ENCODE assay signal across 25 cellular contexts in the genomic region with DNA sequence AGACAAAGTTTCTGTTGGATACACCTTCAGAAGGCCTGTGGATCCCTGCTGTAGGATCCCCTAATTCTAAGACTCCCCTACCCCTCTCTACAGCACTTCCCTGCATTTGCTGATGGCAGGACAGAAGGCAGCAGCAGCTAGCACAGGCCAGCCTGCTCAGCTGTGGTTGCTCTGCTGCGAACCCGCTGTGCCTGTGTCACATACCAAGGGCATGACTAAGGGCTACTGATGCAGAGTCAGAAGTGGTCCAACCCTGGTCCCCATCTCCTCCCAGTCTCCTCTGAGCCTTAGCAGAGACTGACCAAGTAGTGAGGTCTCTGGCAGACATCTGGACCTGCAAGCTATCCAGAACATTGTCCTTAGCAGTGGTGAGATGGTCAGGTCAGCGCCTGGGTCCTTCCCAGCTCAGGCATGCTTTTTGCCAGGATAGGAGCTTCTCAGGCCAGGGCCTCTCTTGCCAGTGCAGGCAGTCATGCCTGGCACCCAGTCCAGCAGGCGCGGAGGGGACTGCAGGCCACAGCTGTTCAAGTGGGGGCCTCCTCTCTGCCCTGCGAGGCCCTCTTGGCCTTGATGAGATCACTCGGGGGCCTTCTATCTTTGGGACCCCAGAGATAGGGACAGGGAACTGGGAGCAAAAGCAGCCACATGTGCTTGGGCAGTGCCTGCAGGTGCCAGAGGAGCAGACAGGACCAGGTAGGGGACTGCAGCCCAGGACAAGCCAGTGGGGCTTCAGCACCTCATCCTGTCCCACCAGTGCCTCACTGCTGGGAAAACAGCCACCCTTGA.
DNase-seq lines count a peak whose midpoint lies in the region; ATAC-seq, FAIRE-seq and TF ChIP-seq lines count a peak whose summit lies in the region.
"Had no signal": no experiment of that assay in that cellular context is flagged by ENCODE, and none has a peak within 500 bp of the region (broad histone marks: within the 10 kb centered on the region; RNA-seq: fewer than 3 reads in every experiment).

No MANE protein-coding gene starts in this region.

- POLR2A ChIA-PET in HCT116 (lab: Charles Lee) = no interaction called here
- POLR2A ChIA-PET in HepG2 (lab: Yijun Ruan, JAX) = no interaction called here

- CTCF ChIA-PET in HCT116 (lab: Charles Lee) (no interaction called here), HepG2 (lab: Yijun Ruan, JAX; ENCODE audit: low intra/inter-chr PET ratio, low total read pairs) (no interaction called here)

- no peaks in the 10 kb centered on the region for H3K27me3 ChIP-seq in HCT116 (ENCODE audit: insufficient read depth, low read length)
- H3K27me3 ChIP-seq in RWPE2 (ENCODE audit: insufficient read depth, poor library complexity, severe bottlenecking) = no peaks in the 10 kb centered on the region
- no peaks in the 10 kb centered on the region; a peak in 1 of 5 replicates for H3K27me3 ChIP-seq in HepG2 (ENCODE audit: control insufficient read depth in 1 of 2, insufficient read depth in 2 of 2, low read length in 2 of 2)
- H3K27me3 ChIP-seq: gastroesophageal sphincter, pancreas, right lobe of liver had no signal

- H3K4me2 ChIP-seq in HCT116 (ENCODE audit: low read length) (no peak overlapping the region), HepG2 (ENCODE audit: low read depth, low read length) (no peak overlapping the region)

- TF ChIP-seq POLR2A in HCT116 (IDR thresholded peaks at IDR 0.05; ENCODE audit: borderline replicate concordance, extremely low read depth, insufficient read depth, insufficient read length) (no peak), HepG2 (IDR thresholded peaks at IDR 0.05; ENCODE audit: insufficient read depth in 1 of 2, low read depth in 2 of 2, low read length in 2 of 2) (no peak)

- ATAC-seq in HCT116 (peak; percentile 46; the same call in 1 of the 2 replicates), RWPE2 (ENCODE audit: low read depth) (peak; percentile 68; the same call in 1 of the 3 replicates), HepG2 (peak; percentile 51), GM18858 (IDR thresholded peaks at IDR 0.05; ENCODE audit: unreplicated experiment) (no peak)
- ATAC-seq: activated T-cell treated with anti-CD3 and anti-CD28 coated beads, Interleukin-2, amount 50 U/mL, for 72 hours; gastroesophageal sphincter; naive thymus-derived CD8-positive, alpha-beta T cell had no signal

- RAD21 ChIA-PET in HCT116 (lab: Charles Lee; ENCODE audit: low non-redundant PET in 1 of 2, low total read pairs in 2 of 2, uncharacterized antibody in 2 of 2, unreplicated experiment in 2 of 2) = no interaction called here

- TF ChIP-seq CTCF in HCT116 (IDR thresholded peaks at IDR 0.05 in 2 of 3, conservative IDR thresholded peaks at IDR 0.05 in 1 of 3; ENCODE audit: borderline replicate concordance in 1 of 3, insufficient read depth in 1 of 3, low read depth in 2 of 3, low read length in 2 of 3) = no peak
- no peak for TF ChIP-seq CTCF in RWPE2 (IDR thresholded peaks at IDR 0.05; ENCODE audit: poor library complexity, severe bottlenecking)
- no peak for TF ChIP-seq CTCF in HepG2 (CRISPR knock-in tag; IDR thresholded peaks at IDR 0.05)
- TF ChIP-seq CTCF in nephron progenitor cell (IDR thresholded peaks at IDR 0.05) = no peak

- H4K20me1 ChIP-seq in HCT116 (ENCODE audit: insufficient read depth) = no peaks in the 10 kb centered on the region
- H4K20me1 ChIP-seq in HepG2 (ENCODE audit: insufficient read depth, low read length) = no peaks in the 10 kb centered on the region

- H3K27me3 Mint-ChIP-seq in nephron progenitor cell (ENCODE audit: low read depth, poor library complexity) = no peaks in the 10 kb centered on the region
- H3K27me3 Mint-ChIP-seq: activated naive CD4-positive, alpha-beta T cell treated with anti-CD3 and anti-CD28 coated beads, Interleukin-2, amount 10 ng/mL, durations not matched to agents 7 days and 5 days; naive thymus-derived CD8-positive, alpha-beta T cell had no signal

- 44% methylated on average over 4 of the region's 7 CpGs for WGBS in HepG2 (ENCODE audit: low lambda C conversion rate)

- no peaks in the 10 kb centered on the region for H3K9me2 ChIP-seq in HCT116 (ENCODE audit: insufficient read depth)

- no peak overlapping the region for H3K27ac Mint-ChIP-seq in nephron progenitor cell
- H3K27ac Mint-ChIP-seq: activated naive CD4-positive, alpha-beta T cell treated with anti-CD3 and anti-CD28 coated beads, Interleukin-2, amount 10 ng/mL, durations not matched to agents 7 days and 5 days; activated T-cell treated with anti-CD3 and anti-CD28 coated beads, Interleukin-2, amount 50 U/mL, for 72 hours; H9; naive thymus-derived CD8-positive, alpha-beta T cell had no signal

- H3K36me3 Mint-ChIP-seq in nephron progenitor cell (ENCODE audit: low read depth) = no peaks in the 10 kb centered on the region
- H3K36me3 Mint-ChIP-seq: activated naive CD4-positive, alpha-beta T cell treated with anti-CD3 and anti-CD28 coated beads, Interleukin-2, amount 10 ng/mL, durations not matched to agents 7 days and 5 days; naive thymus-derived CD8-positive, alpha-beta T cell had no signal

- no TSS peak for BruUV-seq in HCT116 (replicated peaks; lab: Mats Ljungman, UMichigan)
- BruUV-seq in HepG2 (replicated peaks; lab: Mats Ljungman, UMichigan) = no TSS peak

- H3K79me2 ChIP-seq in HCT116 (ENCODE audit: insufficient read depth, low read length) = no peaks in the 10 kb centered on the region
- H3K79me2 ChIP-seq in HepG2 (ENCODE audit: insufficient read depth, low read length) = no peaks in the 10 kb centered on the region

- peaks cover 92% of the 10 kb centered on the region for H3K9me3 Mint-ChIP-seq in nephron progenitor cell

- H3K4me3 ChIP-seq in HCT116 (replicated peaks in 1 of 2; ENCODE audit: low read depth in 1 of 2, low read length in 2 of 2) (no peak overlapping the region), RWPE2 (ENCODE audit: severe bottlenecking) (no peak overlapping the region), HepG2 (replicated peaks in 1 of 3; ENCODE audit: insufficient read depth in 1 of 3, low read depth in 2 of 3, low read length in 3 of 3) (no peak overlapping the region)
- H3K4me3 ChIP-seq: gastroesophageal sphincter, pancreas, right lobe of liver had no signal

- no peaks in the 10 kb centered on the region for H3K4me1 ChIP-seq in HCT116 (ENCODE audit: control insufficient read depth in 1 of 2, insufficient read depth in 2 of 2, low read length in 2 of 2)
- no peaks in the 10 kb centered on the region for H3K4me1 ChIP-seq in RWPE2 (ENCODE audit: insufficient read depth, poor library complexity, severe bottlenecking)
- H3K4me1 ChIP-seq in HepG2 (ENCODE audit: insufficient read depth, low read length) = no peaks in the 10 kb centered on the region
- H3K4me1 ChIP-seq: right lobe of liver had no signal

- no peak overlapping the region for H2AFZ ChIP-seq in HCT116 (ENCODE audit: low read depth, low read length, poor library complexity, severe bottlenecking)
- no peak overlapping the region for H2AFZ ChIP-seq in HepG2 (ENCODE audit: low read length)

- TF ChIP-seq EP300 in HepG2 (IDR thresholded peaks at IDR 0.05; ENCODE audit: low read depth in 2 of 2, low read length in 2 of 2) (no peak), HepG2 (CRISPR knock-in tag; IDR thresholded peaks at IDR 0.05; ENCODE audit: borderline replicate concordance) (no peak)

- H3K27ac ChIP-seq in HCT116 (ENCODE audit: low read depth, low read length) (no peak overlapping the region), RWPE2 (ENCODE audit: poor library complexity, severe bottlenecking) (no peak overlapping the region), HepG2 (ENCODE audit: extremely low read length, insufficient read depth, low read length) (no peak overlapping the region)
- H3K27ac ChIP-seq: gastroesophageal sphincter, pancreas, right lobe of liver had no signal

- H3K4me1 Mint-ChIP-seq in nephron progenitor cell = no peaks in the 10 kb centered on the region
- H3K4me1 Mint-ChIP-seq: activated naive CD4-positive, alpha-beta T cell treated with anti-CD3 and anti-CD28 coated beads, Interleukin-2, amount 10 ng/mL, durations not matched to agents 7 days and 5 days; H9; naive thymus-derived CD8-positive, alpha-beta T cell had no signal

- peak; percentile 75 for DNase-seq in A172 (ENCODE audit: low spot score)
- DNase-seq in HCT116 (ENCODE audit: low read depth, low spot score) = no peak
- DNase-seq in RWPE2 (ENCODE audit: low spot score) = no peak
- DNase-seq in HepG2 (ENCODE audit: low spot score) = no peak
- DNase-seq in dermis blood vessel endothelial cell = no peak
- DNase-seq in nephron progenitor cell = no peak
- no peak for DNase-seq in effector CD4-positive, alpha-beta T cell
- DNase-seq: activated naive CD4-positive, alpha-beta T cell treated with anti-CD3 and anti-CD28 coated beads, Interleukin-2, amount 10 ng/mL, durations not matched to agents 7 days and 5 days; activated T-cell treated with anti-CD3 and anti-CD28 coated beads, Interleukin-2, amount 50 U/mL, for 72 hours; C1 segment of cervical spinal cord; cerebellar nuclear complex; effector CD8-positive, alpha-beta T cell; erythroblast; H9; mesendoderm; NCI-H1436 treated with DMSO at 0.1 percent for 48 hours; NCI-H524 treated with DMSO at 0.1 percent for 48 hours; right lobe of liver; stimulated activated CD4-positive, alpha-beta T cell treated with anti-CD3 and anti-CD28 coated beads, Interleukin-15, amount 100 ng/mL, for 24 hours; stimulated activated CD8-positive, alpha-beta memory T cell treated with anti-CD3 and anti-CD28 coated beads, Interleukin-4, amount 100 ng/mL, for 48 hours had no signal

- no peak for TF ChIP-seq RAD21 in HCT116 (IDR thresholded peaks at IDR 0.05; ENCODE audit: low read depth)
- no peak for TF ChIP-seq RAD21 in HepG2 (CRISPR knock-in tag; IDR thresholded peaks at IDR 0.05)

- H3K36me3 ChIP-seq in HCT116 (ENCODE audit: control insufficient read depth in 1 of 2, insufficient read depth in 2 of 2, low read length in 2 of 2) (no peaks in the 10 kb centered on the region), RWPE2 (ENCODE audit: low read depth) (no peaks in the 10 kb centered on the region), HepG2 (replicated peaks in 1 of 2; ENCODE audit: control insufficient read depth in 1 of 2, insufficient read depth in 2 of 2, low read length in 2 of 2) (no peaks in the 10 kb centered on the region)
- H3K36me3 ChIP-seq: gastroesophageal sphincter, pancreas, right lobe of liver had no signal

- no peak for FAIRE-seq in HepG2 (lab: Jason Lieb, UNC)
- FAIRE-seq: astrocyte, pancreas had no signal

- H3K9ac ChIP-seq in HCT116 (ENCODE audit: low read length) (no peak overlapping the region), HepG2 (ENCODE audit: insufficient read depth, low read depth, low read length) (no peak overlapping the region)

- no peaks in the 10 kb centered on the region for H3K9me3 ChIP-seq in HCT116 (ENCODE audit: control insufficient read depth in 1 of 2, insufficient read depth in 1 of 2, low read depth in 1 of 2, low read length in 2 of 2)
- H3K9me3 ChIP-seq in RWPE2 (ENCODE audit: severe bottlenecking) = no peaks in the 10 kb centered on the region
- H3K9me3 ChIP-seq in HepG2 (ENCODE audit: low read length) = no peaks in the 10 kb centered on the region
- H3K9me3 ChIP-seq: gastroesophageal sphincter, pancreas, right lobe of liver had no signal

- intact Hi-C loops in HCT116 (cut with micrococcal nuclease) = no loop called here
- intact Hi-C loops in HepG2 (cut with micrococcal nuclease; ENCODE audit: unreplicated experiment) = no loop called here

- in situ Hi-C loops in HepG2 (cut with HindIII; ENCODE audit: extremely low pct_ligation_motif_present, low pct_unique_long_range_greater_than_20kb) = no loop called here

- no peak overlapping the region for H3K4me3 Mint-ChIP-seq in nephron progenitor cell
- H3K4me3 Mint-ChIP-seq: activated naive CD4-positive, alpha-beta T cell treated with anti-CD3 and anti-CD28 coated beads, Interleukin-2, amount 10 ng/mL, durations not matched to agents 7 days and 5 days; activated T-cell treated with anti-CD3 and anti-CD28 coated beads, Interleukin-2, amount 50 U/mL, for 72 hours; H9; naive thymus-derived CD8-positive, alpha-beta T cell had no signal
